Comparison of ENCODE assay signal across 1 cellular context in genomic region chr20:47271216-47271615, GRCh38.
TF ChIP-seq lines count a peak whose summit lies in the region.

No MANE protein-coding gene starts in this region.

TF ChIP-seq in A549, 52 proteins besides CTCF, POLR2A, EP300 and RAD21 (continued from another document):
- no peak for TF ChIP-seq E2F6 (IDR thresholded peaks at IDR 0.05; ENCODE audit: borderline replicate concordance, low read depth)
- no peak for TF ChIP-seq TP53 (CRISPR knock-in tag; IDR thresholded peaks at IDR 0.05)
- TF ChIP-seq FOXS1 (CRISPR knock-in tag; IDR thresholded peaks at IDR 0.05), result no peak
- TF ChIP-seq CBX8 (IDR thresholded peaks at IDR 0.05), result no peak
- no peak for TF ChIP-seq GATA3 (IDR thresholded peaks at IDR 0.05; ENCODE audit: borderline replicate concordance)
- TF ChIP-seq CHD2 (IDR thresholded peaks at IDR 0.05; ENCODE audit: low read length, partially characterized antibody), result no peak
